Comparison of ENCODE assay signal across 8 cellular contexts in genomic region chr5:157269165-157269671, GRCh38. TPM values are rescaled to one million over a fixed set of nuclear protein-coding genes. Genes with fewer than 3 reads are reported as not detected.
A peak's percentile ranks its signal among the peaks of the same experiment; 100 is the strongest.
DNase-seq lines count a peak whose midpoint lies in the region; ATAC-seq and TF ChIP-seq lines count a peak whose summit lies in the region.

No MANE protein-coding gene starts in this region.

- H3K9ac ChIP-seq in SU-DHL-6 (ENCODE audit: low read length) (peak overlapping the region; percentile 89), iPS-20b (ENCODE audit: low read depth, low read length) (no peak overlapping the region)

- H3K36me3 ChIP-seq in left ventricle myocardium inferior, result no peaks in the 10 kb centered on the region
- 0 out of 2 replicates have a peak, but pooled peaks cover 3% of the 10 kb centered on the region for H3K36me3 ChIP-seq in SU-DHL-6 (ENCODE audit: low read length)
- 0 out of 2 replicates have a peak, but pooled peaks cover 6% of the 10 kb centered on the region for H3K36me3 ChIP-seq in iPS-20b (ENCODE audit: insufficient read depth, low read depth, low read length)
- H3K36me3 ChIP-seq in upper lobe of right lung, result no peaks in the 10 kb centered on the region

- intact Hi-C loops in left ventricle myocardium inferior (cut with micrococcal nuclease) (no loop called here), cardiac septum (cut with DNase I) (no loop called here), upper lobe of right lung (cut with DNase I) (no loop called here)

- DNase-seq in left ventricle myocardium inferior, result no peak
- DNase-seq in cardiac septum (ENCODE audit: low spot score), result no peak
- peak; percentile 71 for DNase-seq in upper lobe of right lung
- DNase-seq in effector CD8-positive, alpha-beta T cell (lab: John Stamatoyannopoulos, UW), result no peak
- DNase-seq in activated CD4-positive, CD25-positive, alpha-beta regulatory T cell (lab: John Stamatoyannopoulos, UW), result no peak
- no peak for DNase-seq in HCEC 1CT

- no peak overlapping the region for H2AFZ ChIP-seq in SU-DHL-6 (ENCODE audit: low read depth, low read length, severe bottlenecking)

- H3K9me3 ChIP-seq in left ventricle myocardium inferior (replicated peaks), result no peaks in the 10 kb centered on the region
- H3K9me3 ChIP-seq in SU-DHL-6 (ENCODE audit: insufficient read depth, low read length), result no peaks in the 10 kb centered on the region
- H3K9me3 ChIP-seq in iPS-20b (ENCODE audit: insufficient read depth, low read depth, low read length), result no peaks in the 10 kb centered on the region
- no peaks in the 10 kb centered on the region for H3K9me3 ChIP-seq in upper lobe of right lung

- H3F3A ChIP-seq in SU-DHL-6 (ENCODE audit: insufficient read depth), result peaks cover 53% of the 10 kb centered on the region

- H3K27ac ChIP-seq in left ventricle myocardium inferior (replicated peaks) (peak overlapping the region; percentile 81), SU-DHL-6 (ENCODE audit: low read depth, low read length) (peak overlapping the region; percentile 98), iPS-20b (ENCODE audit: low read length) (no peak overlapping the region), upper lobe of right lung (peak overlapping the region; percentile 47)

- H3K4me3 ChIP-seq in left ventricle myocardium inferior, result no peak overlapping the region
- peak overlapping the region; percentile 66 for H3K4me3 ChIP-seq in SU-DHL-6 (ENCODE audit: insufficient read depth, low read length, poor library complexity, severe bottlenecking)
- H3K4me3 ChIP-seq in iPS-20b (ENCODE audit: low read length), result peak overlapping the region; percentile 23; the same call in 1 of the 2 replicates
- H3K4me3 ChIP-seq in upper lobe of right lung, result no peak overlapping the region

- H3K27me3 ChIP-seq in left ventricle myocardium inferior (ENCODE audit: low read depth) (peaks cover 22% of the 10 kb centered on the region), SU-DHL-6 (ENCODE audit: low read length) (no peaks in the 10 kb centered on the region), iPS-20b (ENCODE audit: insufficient read depth, low read length) (peaks cover 6% of the 10 kb centered on the region), upper lobe of right lung (no peaks in the 10 kb centered on the region)

- peak; percentile 77 for ATAC-seq in upper lobe of right lung

- no peaks in the 10 kb centered on the region for H4K20me1 ChIP-seq in SU-DHL-6 (ENCODE audit: low read depth, low read length)

- H3K9me2 ChIP-seq in SU-DHL-6 (replicated peaks; ENCODE audit: insufficient read depth, low read length), result no peaks in the 10 kb centered on the region

- TF ChIP-seq CTCF in left ventricle myocardium inferior (IDR thresholded peaks at IDR 0.05; ENCODE audit: borderline replicate concordance), result no peak
- TF ChIP-seq CTCF in SU-DHL-6 (IDR thresholded peaks at IDR 0.05; ENCODE audit: insufficient read depth, low read length, poor library complexity, severe bottlenecking), result no peak
- TF ChIP-seq CTCF in upper lobe of right lung (IDR thresholded peaks at IDR 0.05), result no peak

- H3K4me1 ChIP-seq in left ventricle myocardium inferior (peaks cover 62% of the 10 kb centered on the region), iPS-20b (ENCODE audit: insufficient read depth, low read length) (peaks cover 27% of the 10 kb centered on the region), upper lobe of right lung (peaks cover 4% of the 10 kb centered on the region)

- peak overlapping the region; percentile 91 for H3K4me2 ChIP-seq in SU-DHL-6 (ENCODE audit: low read depth, low read length, poor library complexity, severe bottlenecking)

- peaks cover 75% of the 10 kb centered on the region for H3K79me2 ChIP-seq in SU-DHL-6 (ENCODE audit: insufficient read depth, low read length)

RNA-seq across cellular contexts. Expression of gene CYFIP2, which starts 3.3 kb away (rescaled TPM):
- total RNA-seq in left ventricle myocardium inferior (28.2 TPM), cardiac septum (23.1 TPM), upper lobe of right lung (37.1 TPM)

Comparison
In these comparisons a context has a peak if more than half of its experiments do, and no peak if none do; other contexts are left out.
1. H3K4me3 ChIP-seq: peak in SU-DHL-6 (single experiment) and iPS-20b (single experiment); none in left ventricle myocardium inferior (single experiment) and upper lobe of right lung (single experiment).